In the genomic region with DNA sequence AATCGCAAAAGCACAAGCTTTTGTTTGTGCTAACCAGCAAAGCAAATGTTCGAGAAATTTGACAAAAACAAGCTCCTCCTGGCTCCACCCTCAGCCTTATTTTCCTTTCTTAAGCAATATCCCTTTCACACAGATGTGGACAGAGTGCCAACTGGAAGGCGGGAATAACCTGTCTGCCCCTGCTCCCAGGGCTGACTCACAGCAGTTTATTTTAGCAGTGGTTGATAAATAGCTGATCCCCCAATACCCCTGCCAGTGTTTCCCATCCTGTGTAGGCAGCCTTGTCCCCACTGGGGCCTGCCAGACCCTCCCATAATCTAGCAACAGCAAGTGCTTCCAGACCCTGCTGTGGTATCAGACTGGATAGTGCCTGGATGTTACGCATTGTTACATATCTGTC, we compare ENCODE assay signal across 1 cellular context.
TF ChIP-seq lines count a peak whose summit lies in the region.

No MANE protein-coding gene starts in this region.

TF ChIP-seq in IMR-90, 13 proteins besides CTCF, POLR2A, EP300 and RAD21 (continued from another document):
- TF ChIP-seq, protein P1, sequence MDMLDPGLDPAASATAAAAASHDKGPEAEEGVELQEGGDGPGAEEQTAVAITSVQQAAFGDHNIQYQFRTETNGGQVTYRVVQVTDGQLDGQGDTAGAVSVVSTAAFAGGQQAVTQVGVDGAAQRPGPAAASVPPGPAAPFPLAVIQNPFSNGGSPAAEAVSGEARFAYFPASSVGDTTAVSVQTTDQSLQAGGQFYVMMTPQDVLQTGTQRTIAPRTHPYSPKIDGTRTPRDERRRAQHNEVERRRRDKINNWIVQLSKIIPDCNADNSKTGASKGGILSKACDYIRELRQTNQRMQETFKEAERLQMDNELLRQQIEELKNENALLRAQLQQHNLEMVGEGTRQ (IDR thresholded peaks at IDR 0.05; ENCODE audit: low read depth, low read length) = no peak
- no peak for TF ChIP-seq RCOR1 (IDR thresholded peaks at IDR 0.05; ENCODE audit: insufficient replicate concordance, low read length)
- TF ChIP-seq RFX5 (IDR thresholded peaks at IDR 0.05; ENCODE audit: low read depth, low read length) = no peak
- TF ChIP-seq MAZ (IDR thresholded peaks at IDR 0.05; ENCODE audit: borderline replicate concordance, low read depth, low read length) = no peak
- no peak for TF ChIP-seq MXI1 (IDR thresholded peaks at IDR 0.05; ENCODE audit: borderline replicate concordance, low read depth, low read length)
- no peak for TF ChIP-seq SMC3 (IDR thresholded peaks at IDR 0.05; ENCODE audit: low read depth, low read length)
- peak; percentile 94 for TF ChIP-seq CEBPB (IDR thresholded peaks at IDR 0.05; ENCODE audit: low read depth, low read length)
